ENCODE assay signal across 14 cellular contexts in genomic region chr11:60831501-60832079, GRCh38. TPM values are rescaled to one million over a fixed set of nuclear protein-coding genes. Genes with fewer than 3 reads are reported as not detected.
DNase-seq lines count a peak whose midpoint lies in the region; ATAC-seq, FAIRE-seq and TF ChIP-seq lines count a peak whose summit lies in the region.
"Had no signal": no experiment of that assay in that cellular context is flagged by ENCODE, and none has a peak within 500 bp of the region (broad histone marks: within the 10 kb centered on the region; RNA-seq: fewer than 3 reads in every experiment).

No MANE protein-coding gene starts in this region.

- H3K27ac ChIP-seq in spleen = no peak overlapping the region
- H3K27ac ChIP-seq: KMS-11 had no signal

- H3K4me3 ChIP-seq in cardiac fibroblast (replicated peaks in 1 of 2; ENCODE audit: low read depth in 2 of 2, low read length in 2 of 2) (no peak overlapping the region), spleen (no peak overlapping the region)

- TF ChIP-seq CTCF in cardiac fibroblast (IDR thresholded peaks at IDR 0.05; ENCODE audit: low read depth, low read length) (no peak), spleen (IDR thresholded peaks at IDR 0.05 in 8 of 11, conservative IDR thresholded peaks at IDR 0.05 in 3 of 11) (no peak)

- H3K27ac Mint-ChIP-seq in activated T-cell treated with anti-CD3 and anti-CD28 coated beads, Interleukin-2, amount 50 U/mL, for 72 hours = peak overlapping the region; percentile 29
- H3K27ac Mint-ChIP-seq: activated naive CD8-positive, alpha-beta T cell; T-helper 17 cell had no signal

- H3K4me1 Mint-ChIP-seq in activated T-cell treated with anti-CD3 and anti-CD28 coated beads, Interleukin-2, amount 50 U/mL, for 72 hours (ENCODE audit: low read depth) = peaks cover 37% of the 10 kb centered on the region

- DNase-seq in activated T-cell treated with anti-CD3 and anti-CD28 coated beads, Interleukin-2, amount 50 U/mL, for 72 hours = no peak
- DNase-seq in activated T-cell treated with anti-CD3 and anti-CD28 coated beads for 4 hours = no peak
- peak; percentile 90 for DNase-seq in NCI-H226
- peak; percentile 53 to 65 for DNase-seq in cardiac fibroblast (ENCODE audit: low read depth in 2 of 2)
- no peak for DNase-seq in NOMO-1 treated with DMSO at 0.1 percent for 48 hours (lab: John Stamatoyannopoulos, UW; ENCODE audit: unreplicated experiment)
- DNase-seq in GM19239 (ENCODE audit: insufficient read length, low spot score) = no peak
- no peak for DNase-seq in dedifferentiated amniotic fluid mesenchymal stem cell (ENCODE audit: extremely low spot score)
- DNase-seq in spleen = no peak

- H3K27me3 Mint-ChIP-seq in activated T-cell treated with anti-CD3 and anti-CD28 coated beads, Interleukin-2, amount 50 U/mL, for 72 hours (ENCODE audit: low read depth) = peaks cover 19% of the 10 kb centered on the region

- H3K4me1 ChIP-seq in spleen = peaks cover 0 to 30% (median 7%) of the 10 kb centered on the region in 6 donors

- no peak for TF ChIP-seq POLR2A in spleen (IDR thresholded peaks at IDR 0.05)

- intact Hi-C loops in spleen (cut with DNase I; ENCODE audit: low total_unique reads) = loop anchor here (2.0 to 5.0 kb wide), 2 partner anchors 56 to 353 kb away; no protein-coding TSS in a partner anchor

- peak; percentile 20 to 30 for ATAC-seq in activated T-cell treated with anti-CD3 and anti-CD28 coated beads, Interleukin-2, amount 50 U/mL, for 72 hours (replicated peaks in 1 of 2)

- no peak for FAIRE-seq in GM19239 (lab: Jason Lieb, UNC)

- H3K9me3 Mint-ChIP-seq in activated T-cell treated with anti-CD3 and anti-CD28 coated beads, Interleukin-2, amount 50 U/mL, for 72 hours = no peaks in the 10 kb centered on the region

- 51 to 67% (median 61%) methylated on average over 7 of the region's 7 CpGs for WGBS in spleen, 5 donors

- no peaks in the 10 kb centered on the region for H3K36me3 Mint-ChIP-seq in activated T-cell treated with anti-CD3 and anti-CD28 coated beads, Interleukin-2, amount 50 U/mL, for 72 hours (ENCODE audit: insufficient read depth in 2 of 2)
- H3K36me3 Mint-ChIP-seq: activated naive CD8-positive, alpha-beta T cell had no signal

- H3K36me3 ChIP-seq in spleen = no peaks in the 10 kb centered on the region

- H3K27me3 ChIP-seq in spleen (replicated peaks in 1 of 7) = peaks cover 0 to 7% (median 0%) of the 10 kb centered on the region in 7 donors

- H3K4me3 Mint-ChIP-seq in activated T-cell treated with anti-CD3 and anti-CD28 coated beads, Interleukin-2, amount 50 U/mL, for 72 hours = no peak overlapping the region
- H3K4me3 Mint-ChIP-seq: T-helper 17 cell had no signal

- H3K9me3 ChIP-seq in spleen = no peaks in the 10 kb centered on the region

RNA-seq across cellular contexts. Expression of gene CCDC86, which starts 10.3 kb away (rescaled TPM):
- 10 to 100 TPM; 16.4 to 23.9 TPM for total RNA-seq in activated T-cell treated with anti-CD3 and anti-CD28 coated beads, Interleukin-2, amount 50 U/mL, for 72 hours
- 10 to 100 TPM in 6 of 7 donors, 1 to 10 TPM in 1; 8.3 to 21.6 (median 11.3) TPM for total RNA-seq in spleen
- 10 to 100 TPM in 2 of 3 donors, 1 to 10 TPM in 1; 7.6 to 15.4 (median 13.3) TPM for polyA plus RNA-seq in spleen

RNA-seq across cellular contexts. Expression of gene PTGDR2, which starts 24.2 kb away (rescaled TPM):
- total RNA-seq in activated T-cell treated with anti-CD3 and anti-CD28 coated beads, Interleukin-2, amount 50 U/mL, for 72 hours = under 1 TPM; 0.16 to 0.17 TPM
- 1 to 10 TPM in 1 of 7 donors, under 1 TPM in 5, not detected in 1; 0.16 to 1.1 (median 0.48) TPM for total RNA-seq in spleen
- under 1 TPM; 0.10 to 0.22 (median 0.14) TPM for polyA plus RNA-seq in spleen
- total RNA-seq: H1, myocyte had no signal

RNA-seq across cellular contexts. Expression of gene ZP1, which starts 35.8 kb away (rescaled TPM):
- not detected for total RNA-seq in activated T-cell treated with anti-CD3 and anti-CD28 coated beads, Interleukin-2, amount 50 U/mL, for 72 hours
- not detected for total RNA-seq in spleen
- polyA plus RNA-seq in spleen = under 1 TPM in 2 of 3 donors, not detected in 1; 0.05 to 0.07 TPM
- total RNA-seq: H1, myocyte, right cardiac atrium, T-helper 17 cell had no signal
- polyA plus RNA-seq: H1 had no signal

RNA-seq across cellular contexts. Expression of gene MS4A10, which starts 46.5 kb away (rescaled TPM):
- not detected for total RNA-seq in activated T-cell treated with anti-CD3 and anti-CD28 coated beads, Interleukin-2, amount 50 U/mL, for 72 hours
- not detected for total RNA-seq in spleen
- polyA plus RNA-seq in spleen = not detected
- total RNA-seq: H1, myocyte, right cardiac atrium, T-helper 17 cell had no signal
- polyA plus RNA-seq: H1, right cardiac atrium had no signal

Comparison
In these comparisons a context has a peak if more than half of its experiments do, and no peak if none do; other contexts are left out.
1. DNase-seq: peak in NCI-H226 (single experiment) and cardiac fibroblast (2 of 2); none in activated T-cell treated with anti-CD3 and anti-CD28 coated beads, Interleukin-2, amount 50 U/mL, for 72 hours (0 of 2), activated T-cell treated with anti-CD3 and anti-CD28 coated beads for 4 hours (single experiment), NOMO-1 treated with DMSO at 0.1 percent for 48 hours (single experiment), GM19239 (single experiment), dedifferentiated amniotic fluid mesenchymal stem cell (single experiment) and spleen (single experiment).